Comparison of ENCODE assay signal across 1 cellular context in genomic region chr6:98947411-98948292, GRCh38.
TF ChIP-seq lines count a peak whose summit lies in the region.

TSS of gene FBXL4 (minus strand) at chr6:98947946. CDS start at chr6:98926988, 20,958 bp downstream.

TF ChIP-seq in HepG2, 621 proteins besides CTCF, POLR2A, EP300 and RAD21 (continued from another document and continues in another):
- TF ChIP-seq, protein P1, sequence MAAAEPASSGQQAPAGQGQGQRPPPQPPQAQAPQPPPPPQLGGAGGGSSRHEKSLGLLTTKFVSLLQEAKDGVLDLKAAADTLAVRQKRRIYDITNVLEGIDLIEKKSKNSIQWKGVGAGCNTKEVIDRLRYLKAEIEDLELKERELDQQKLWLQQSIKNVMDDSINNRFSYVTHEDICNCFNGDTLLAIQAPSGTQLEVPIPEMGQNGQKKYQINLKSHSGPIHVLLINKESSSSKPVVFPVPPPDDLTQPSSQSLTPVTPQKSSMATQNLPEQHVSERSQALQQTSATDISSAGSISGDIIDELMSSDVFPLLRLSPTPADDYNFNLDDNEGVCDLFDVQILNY (CRISPR knock-in tag; conservative IDR thresholded peaks at IDR 0.05): no peak
- TF ChIP-seq, protein P2, sequence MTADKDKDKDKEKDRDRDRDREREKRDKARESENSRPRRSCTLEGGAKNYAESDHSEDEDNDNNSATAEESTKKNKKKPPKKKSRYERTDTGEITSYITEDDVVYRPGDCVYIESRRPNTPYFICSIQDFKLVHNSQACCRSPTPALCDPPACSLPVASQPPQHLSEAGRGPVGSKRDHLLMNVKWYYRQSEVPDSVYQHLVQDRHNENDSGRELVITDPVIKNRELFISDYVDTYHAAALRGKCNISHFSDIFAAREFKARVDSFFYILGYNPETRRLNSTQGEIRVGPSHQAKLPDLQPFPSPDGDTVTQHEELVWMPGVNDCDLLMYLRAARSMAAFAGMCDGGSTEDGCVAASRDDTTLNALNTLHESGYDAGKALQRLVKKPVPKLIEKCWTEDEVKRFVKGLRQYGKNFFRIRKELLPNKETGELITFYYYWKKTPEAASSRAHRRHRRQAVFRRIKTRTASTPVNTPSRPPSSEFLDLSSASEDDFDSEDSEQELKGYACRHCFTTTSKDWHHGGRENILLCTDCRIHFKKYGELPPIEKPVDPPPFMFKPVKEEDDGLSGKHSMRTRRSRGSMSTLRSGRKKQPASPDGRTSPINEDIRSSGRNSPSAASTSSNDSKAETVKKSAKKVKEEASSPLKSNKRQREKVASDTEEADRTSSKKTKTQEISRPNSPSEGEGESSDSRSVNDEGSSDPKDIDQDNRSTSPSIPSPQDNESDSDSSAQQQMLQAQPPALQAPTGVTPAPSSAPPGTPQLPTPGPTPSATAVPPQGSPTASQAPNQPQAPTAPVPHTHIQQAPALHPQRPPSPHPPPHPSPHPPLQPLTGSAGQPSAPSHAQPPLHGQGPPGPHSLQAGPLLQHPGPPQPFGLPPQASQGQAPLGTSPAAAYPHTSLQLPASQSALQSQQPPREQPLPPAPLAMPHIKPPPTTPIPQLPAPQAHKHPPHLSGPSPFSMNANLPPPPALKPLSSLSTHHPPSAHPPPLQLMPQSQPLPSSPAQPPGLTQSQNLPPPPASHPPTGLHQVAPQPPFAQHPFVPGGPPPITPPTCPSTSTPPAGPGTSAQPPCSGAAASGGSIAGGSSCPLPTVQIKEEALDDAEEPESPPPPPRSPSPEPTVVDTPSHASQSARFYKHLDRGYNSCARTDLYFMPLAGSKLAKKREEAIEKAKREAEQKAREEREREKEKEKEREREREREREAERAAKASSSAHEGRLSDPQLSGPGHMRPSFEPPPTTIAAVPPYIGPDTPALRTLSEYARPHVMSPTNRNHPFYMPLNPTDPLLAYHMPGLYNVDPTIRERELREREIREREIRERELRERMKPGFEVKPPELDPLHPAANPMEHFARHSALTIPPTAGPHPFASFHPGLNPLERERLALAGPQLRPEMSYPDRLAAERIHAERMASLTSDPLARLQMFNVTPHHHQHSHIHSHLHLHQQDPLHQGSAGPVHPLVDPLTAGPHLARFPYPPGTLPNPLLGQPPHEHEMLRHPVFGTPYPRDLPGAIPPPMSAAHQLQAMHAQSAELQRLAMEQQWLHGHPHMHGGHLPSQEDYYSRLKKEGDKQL (CRISPR knock-in tag; IDR thresholded peaks at IDR 0.05; ENCODE audit: low read depth): no peak
- TF ChIP-seq ZFP36L1 (CRISPR knock-in tag; IDR thresholded peaks at IDR 0.05): peak; percentile 86; the same call in 1 of the 2 replicates
- no peak for TF ChIP-seq SMYD3 (CRISPR knock-in tag; IDR thresholded peaks at IDR 0.05)
- TF ChIP-seq, protein P3, sequence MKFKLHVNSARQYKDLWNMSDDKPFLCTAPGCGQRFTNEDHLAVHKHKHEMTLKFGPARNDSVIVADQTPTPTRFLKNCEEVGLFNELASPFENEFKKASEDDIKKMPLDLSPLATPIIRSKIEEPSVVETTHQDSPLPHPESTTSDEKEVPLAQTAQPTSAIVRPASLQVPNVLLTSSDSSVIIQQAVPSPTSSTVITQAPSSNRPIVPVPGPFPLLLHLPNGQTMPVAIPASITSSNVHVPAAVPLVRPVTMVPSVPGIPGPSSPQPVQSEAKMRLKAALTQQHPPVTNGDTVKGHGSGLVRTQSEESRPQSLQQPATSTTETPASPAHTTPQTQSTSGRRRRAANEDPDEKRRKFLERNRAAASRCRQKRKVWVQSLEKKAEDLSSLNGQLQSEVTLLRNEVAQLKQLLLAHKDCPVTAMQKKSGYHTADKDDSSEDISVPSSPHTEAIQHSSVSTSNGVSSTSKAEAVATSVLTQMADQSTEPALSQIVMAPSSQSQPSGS (CRISPR knock-in tag; IDR thresholded peaks at IDR 0.05): no peak
- no peak for TF ChIP-seq SP2 (CRISPR knock-in tag; IDR thresholded peaks at IDR 0.05)
- no peak for TF ChIP-seq DNMT3B (CRISPR knock-in tag; conservative IDR thresholded peaks at IDR 0.05)
- TF ChIP-seq ATM (IDR thresholded peaks at IDR 0.05; ENCODE audit: borderline replicate concordance): no peak
- TF ChIP-seq KLF12 (CRISPR knock-in tag; IDR thresholded peaks at IDR 0.05; ENCODE audit: borderline replicate concordance): 0 out of 2 replicates have a peak, but pooled peaks have one; percentile 18
- peak; percentile 96 for TF ChIP-seq ZSCAN21 (CRISPR knock-in tag; IDR thresholded peaks at IDR 0.05; ENCODE audit: borderline replicate concordance)
- TF ChIP-seq MIER3 (CRISPR knock-in tag; IDR thresholded peaks at IDR 0.05; ENCODE audit: borderline replicate concordance): no peak
- TF ChIP-seq NCOA2 (CRISPR knock-in tag; IDR thresholded peaks at IDR 0.05): no peak
- TF ChIP-seq THAP11 (CRISPR knock-in tag; IDR thresholded peaks at IDR 0.05): peak; percentile 35
- TF ChIP-seq LCORL (IDR thresholded peaks at IDR 0.05): no peak
- TF ChIP-seq LCORL (CRISPR knock-in tag; IDR thresholded peaks at IDR 0.05): 0 out of 2 replicates have a peak, but pooled peaks have one; percentile 39
- 0 out of 2 replicates have a peak, but pooled peaks have one; percentile 58 for TF ChIP-seq RFXAP (CRISPR knock-in tag; IDR thresholded peaks at IDR 0.05; ENCODE audit: borderline replicate concordance)
- TF ChIP-seq, protein P4, sequence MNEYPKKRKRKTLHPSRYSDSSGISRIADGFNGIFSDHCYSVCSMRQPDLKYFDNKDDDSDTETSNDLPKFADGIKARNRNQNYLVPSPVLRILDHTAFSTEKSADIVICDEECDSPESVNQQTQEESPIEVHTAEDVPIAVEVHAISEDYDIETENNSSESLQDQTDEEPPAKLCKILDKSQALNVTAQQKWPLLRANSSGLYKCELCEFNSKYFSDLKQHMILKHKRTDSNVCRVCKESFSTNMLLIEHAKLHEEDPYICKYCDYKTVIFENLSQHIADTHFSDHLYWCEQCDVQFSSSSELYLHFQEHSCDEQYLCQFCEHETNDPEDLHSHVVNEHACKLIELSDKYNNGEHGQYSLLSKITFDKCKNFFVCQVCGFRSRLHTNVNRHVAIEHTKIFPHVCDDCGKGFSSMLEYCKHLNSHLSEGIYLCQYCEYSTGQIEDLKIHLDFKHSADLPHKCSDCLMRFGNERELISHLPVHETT (CRISPR knock-in tag; conservative IDR thresholded peaks at IDR 0.05): no peak
- 0 out of 2 replicates have a peak, but pooled peaks have one; percentile 47 for TF ChIP-seq MTF1 (CRISPR knock-in tag; IDR thresholded peaks at IDR 0.05)
- TF ChIP-seq, protein P5, sequence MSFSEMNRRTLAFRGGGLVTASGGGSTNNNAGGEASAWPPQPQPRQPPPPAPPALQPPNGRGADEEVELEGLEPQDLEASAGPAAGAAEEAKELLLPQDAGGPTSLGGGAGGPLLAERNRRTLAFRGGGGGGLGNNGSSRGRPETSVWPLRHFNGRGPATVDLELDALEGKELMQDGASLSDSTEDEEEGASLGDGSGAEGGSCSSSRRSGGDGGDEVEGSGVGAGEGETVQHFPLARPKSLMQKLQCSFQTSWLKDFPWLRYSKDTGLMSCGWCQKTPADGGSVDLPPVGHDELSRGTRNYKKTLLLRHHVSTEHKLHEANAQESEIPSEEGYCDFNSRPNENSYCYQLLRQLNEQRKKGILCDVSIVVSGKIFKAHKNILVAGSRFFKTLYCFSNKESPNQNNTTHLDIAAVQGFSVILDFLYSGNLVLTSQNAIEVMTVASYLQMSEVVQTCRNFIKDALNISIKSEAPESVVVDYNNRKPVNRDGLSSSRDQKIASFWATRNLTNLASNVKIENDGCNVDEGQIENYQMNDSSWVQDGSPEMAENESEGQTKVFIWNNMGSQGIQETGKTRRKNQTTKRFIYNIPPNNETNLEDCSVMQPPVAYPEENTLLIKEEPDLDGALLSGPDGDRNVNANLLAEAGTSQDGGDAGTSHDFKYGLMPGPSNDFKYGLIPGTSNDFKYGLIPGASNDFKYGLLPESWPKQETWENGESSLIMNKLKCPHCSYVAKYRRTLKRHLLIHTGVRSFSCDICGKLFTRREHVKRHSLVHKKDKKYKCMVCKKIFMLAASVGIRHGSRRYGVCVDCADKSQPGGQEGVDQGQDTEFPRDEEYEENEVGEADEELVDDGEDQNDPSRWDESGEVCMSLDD (CRISPR knock-in tag; IDR thresholded peaks at IDR 0.05; ENCODE audit: borderline replicate concordance): no peak; the same call in none of the 2 replicates
- TF ChIP-seq HCFC1 (IDR thresholded peaks at IDR 0.05; ENCODE audit: low read depth, low read length): no peak
- 0 out of 2 replicates have a peak, but pooled peaks have one; percentile 67 for TF ChIP-seq ZHX1 (CRISPR knock-in tag; IDR thresholded peaks at IDR 0.05; ENCODE audit: low read depth)
- peak; percentile 60; the same call in 1 of the 2 replicates for TF ChIP-seq JUNB (CRISPR knock-in tag; IDR thresholded peaks at IDR 0.05; ENCODE audit: borderline replicate concordance)
- TF ChIP-seq SAP130 (CRISPR knock-in tag; IDR thresholded peaks at IDR 0.05; ENCODE audit: low read depth): peak; percentile 77
- TF ChIP-seq ZNF468 (CRISPR knock-in tag; IDR thresholded peaks at IDR 0.05): no peak
- no peak for TF ChIP-seq ZNF496 (CRISPR knock-in tag; IDR thresholded peaks at IDR 0.05; ENCODE audit: insufficient replicate concordance)
- peak; percentile 14; the same call in 1 of the 2 replicates for TF ChIP-seq EED (CRISPR knock-in tag; IDR thresholded peaks at IDR 0.05)
- TF ChIP-seq SOX13 (IDR thresholded peaks at IDR 0.05): no peak
- TF ChIP-seq SOX13 (CRISPR knock-in tag; conservative IDR thresholded peaks at IDR 0.05 in 1 of 2, IDR thresholded peaks at IDR 0.05 in 1 of 2): 0 out of 4 replicates have a peak, but pooled peaks of 1 of the 2 experiments have one; percentile 0
- TF ChIP-seq MAFF (IDR thresholded peaks at IDR 0.05; ENCODE audit: low read depth, low read length): no peak
- TF ChIP-seq ZNF430 (CRISPR knock-in tag; IDR thresholded peaks at IDR 0.05): no peak
- no peak for TF ChIP-seq EZH2 (conservative IDR thresholded peaks at IDR 0.05; ENCODE audit: low read depth, low read length)
- TF ChIP-seq, protein P6, sequence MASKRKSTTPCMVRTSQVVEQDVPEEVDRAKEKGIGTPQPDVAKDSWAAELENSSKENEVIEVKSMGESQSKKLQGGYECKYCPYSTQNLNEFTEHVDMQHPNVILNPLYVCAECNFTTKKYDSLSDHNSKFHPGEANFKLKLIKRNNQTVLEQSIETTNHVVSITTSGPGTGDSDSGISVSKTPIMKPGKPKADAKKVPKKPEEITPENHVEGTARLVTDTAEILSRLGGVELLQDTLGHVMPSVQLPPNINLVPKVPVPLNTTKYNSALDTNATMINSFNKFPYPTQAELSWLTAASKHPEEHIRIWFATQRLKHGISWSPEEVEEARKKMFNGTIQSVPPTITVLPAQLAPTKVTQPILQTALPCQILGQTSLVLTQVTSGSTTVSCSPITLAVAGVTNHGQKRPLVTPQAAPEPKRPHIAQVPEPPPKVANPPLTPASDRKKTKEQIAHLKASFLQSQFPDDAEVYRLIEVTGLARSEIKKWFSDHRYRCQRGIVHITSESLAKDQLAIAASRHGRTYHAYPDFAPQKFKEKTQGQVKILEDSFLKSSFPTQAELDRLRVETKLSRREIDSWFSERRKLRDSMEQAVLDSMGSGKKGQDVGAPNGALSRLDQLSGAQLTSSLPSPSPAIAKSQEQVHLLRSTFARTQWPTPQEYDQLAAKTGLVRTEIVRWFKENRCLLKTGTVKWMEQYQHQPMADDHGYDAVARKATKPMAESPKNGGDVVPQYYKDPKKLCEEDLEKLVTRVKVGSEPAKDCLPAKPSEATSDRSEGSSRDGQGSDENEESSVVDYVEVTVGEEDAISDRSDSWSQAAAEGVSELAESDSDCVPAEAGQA (IDR thresholded peaks at IDR 0.05; ENCODE audit: low read depth): 0 out of 2 replicates have a peak, but pooled peaks have one; percentile 14
- TF ChIP-seq, protein P6 (CRISPR knock-in tag; IDR thresholded peaks at IDR 0.05; ENCODE audit: borderline replicate concordance): no peak; the same call in 1 of the 2 replicates
- TF ChIP-seq KDM2A (CRISPR knock-in tag; IDR thresholded peaks at IDR 0.05; ENCODE audit: borderline replicate concordance, low read depth): peak; percentile 67
- no peak for TF ChIP-seq NONO (IDR thresholded peaks at IDR 0.05)
- peak; percentile 75 for TF ChIP-seq NONO (CRISPR knock-in tag; conservative IDR thresholded peaks at IDR 0.05)
- TF ChIP-seq PAX8 (CRISPR knock-in tag; IDR thresholded peaks at IDR 0.05; ENCODE audit: borderline replicate concordance): no peak
- TF ChIP-seq BATF2 (CRISPR knock-in tag; IDR thresholded peaks at IDR 0.05): peak; percentile 79
- TF ChIP-seq CCDC6 (CRISPR knock-in tag; IDR thresholded peaks at IDR 0.05): no peak
- no peak for TF ChIP-seq ZNF737 (CRISPR knock-in tag; IDR thresholded peaks at IDR 0.05; ENCODE audit: borderline replicate concordance)
- no peak for TF ChIP-seq ZNF672 (CRISPR knock-in tag; IDR thresholded peaks at IDR 0.05)
- TF ChIP-seq FOXA3 (CRISPR knock-in tag; IDR thresholded peaks at IDR 0.05): peak; percentile 73
